12 cellular contexts compared by ENCODE assay signal in genomic region chr15:72341361-72341760, GRCh38. TPM values are rescaled to one million over a fixed set of nuclear protein-coding genes. Genes with fewer than 3 reads are reported as not detected.
DNase-seq lines count a peak whose midpoint lies in the region; ATAC-seq, FAIRE-seq and TF ChIP-seq lines count a peak whose summit lies in the region.
"Had no signal": no experiment of that assay in that cellular context is flagged by ENCODE, and none has a peak within 500 bp of the region (broad histone marks: within the 10 kb centered on the region; RNA-seq: fewer than 3 reads in every experiment).

No MANE protein-coding gene starts in this region.

- peaks cover 3% of the 10 kb centered on the region; the same call in 1 of the 2 replicates for H4K20me1 ChIP-seq in K562 (replicated peaks; ENCODE audit: control insufficient read depth, insufficient read depth, low read length)

- peaks cover 14% of the 10 kb centered on the region for H3K4me1 Mint-ChIP-seq in nephron progenitor cell

- no peaks in the 10 kb centered on the region for H3K79me2 ChIP-seq in K562 (ENCODE audit: control insufficient read depth, insufficient read depth, low read length)

- DNase-seq in D721Med (ENCODE audit: insufficient read length, low spot score), result no peak
- DNase-seq in HuH-7 (ENCODE audit: low spot score), result peak; percentile 45
- peak in 2 of 4 experiments; percentile 29 to 30 for DNase-seq in K562 (ENCODE audit: extremely low read depth in 1 of 4, low spot score in 3 of 4)
- peak; percentile 64 for DNase-seq in nephron progenitor cell
- no peak for DNase-seq in posterior vena cava (ENCODE audit: low spot score)
- no peak for DNase-seq in activated CD4-positive, alpha-beta T cell treated with anti-CD3 and anti-CD28 coated beads for 48 hours
- no peak for DNase-seq in GM20000 (ENCODE audit: low spot score)
- DNase-seq: NCI-H187 treated with DMSO at 0.1 percent for 48 hours, retina had no signal

- 85% methylated on average over 4 of the region's 6 CpGs for WGBS in K562 (ENCODE audit: insufficient coverage, low coverage, missing lambda C conversion rate)

- H3K9me3 ChIP-seq in K562 (replicated peaks; ENCODE audit: control insufficient read depth, insufficient read depth, low read depth, low read length), result no peaks in the 10 kb centered on the region

- peaks cover 3 to 5% of the 10 kb centered on the region in 2 experiments; a peak in 3 of 5 replicates for H3K4me1 ChIP-seq in K562 (replicated peaks in 1 of 2; ENCODE audit: control insufficient read depth in 2 of 2, insufficient read depth in 2 of 2, low read length in 2 of 2)

- no peak overlapping the region for H3K4me3 ChIP-seq in K562
- H3K4me3 ChIP-seq: lung, SK-N-MC had no signal

- TF ChIP-seq EP300 in K562 (IDR thresholded peaks at IDR 0.05; ENCODE audit: low read length), result no peak

- H3K4me2 ChIP-seq in K562 (ENCODE audit: insufficient read depth, low read length), result no peak overlapping the region

- in situ Hi-C loops in K562 (cut with MboI), result loop anchor here (10.0 kb wide), 1 partner anchor 243 kb away; no protein-coding TSS in a partner anchor

- H3K36me3 ChIP-seq in K562 (ENCODE audit: control insufficient read depth, insufficient read depth, low read length), result peaks cover 25% of the 10 kb centered on the region

- no peak for TF ChIP-seq RAD21 in K562 (CRISPR knock-in tag; conservative IDR thresholded peaks at IDR 0.05 in 1 of 2, IDR thresholded peaks at IDR 0.05 in 1 of 2)

- TF ChIP-seq CTCF in D721Med (IDR thresholded peaks at IDR 0.05; ENCODE audit: insufficient read depth, missing control alignments), result peak; percentile 18
- TF ChIP-seq CTCF in K562 (IDR thresholded peaks at IDR 0.05 in 2 of 3, conservative IDR thresholded peaks at IDR 0.05 in 1 of 3; ENCODE audit: insufficient read depth in 2 of 3, low read depth in 1 of 3, low read length in 3 of 3), result peak in 2 of 3 experiments; percentile 12 to 33; a peak in 2 of 6 replicates
- TF ChIP-seq CTCF in nephron progenitor cell (IDR thresholded peaks at IDR 0.05), result peak; percentile 44
- no peak for TF ChIP-seq CTCF in GM20000 (IDR thresholded peaks at IDR 0.05; ENCODE audit: extremely low read depth, missing control alignments)

- intact Hi-C loops in K562 (cut with micrococcal nuclease) (no loop called here), posterior vena cava (cut with DNase I) (no loop called here)

- BruUV-seq in K562 (replicated peaks; lab: Mats Ljungman, UMichigan), result no TSS peak

- no peaks in the 10 kb centered on the region for H3K27me3 Mint-ChIP-seq in nephron progenitor cell (ENCODE audit: low read depth, poor library complexity)

- POLR2A ChIA-PET in K562 (lab: Yijun Ruan, JAX), result interaction anchor here (0.6 kb wide), 1 partner anchor 34 kb away, joined by 3 read pairs; the partner anchor contains the start of gene HEXA

- H3K27ac ChIP-seq in K562 (ENCODE audit: extremely low read depth, low read depth, low read length), result no peak overlapping the region
- H3K27ac ChIP-seq: SK-N-MC had no signal

- CTCF ChIA-PET in K562 (lab: Yijun Ruan, JAX; ENCODE audit: low intra/inter-chr PET ratio), result no interaction called here

- H3K9me3 Mint-ChIP-seq in nephron progenitor cell, result no peaks in the 10 kb centered on the region

- peaks cover 17% of the 10 kb centered on the region for H3K36me3 Mint-ChIP-seq in nephron progenitor cell (ENCODE audit: low read depth)

- H3K9me1 ChIP-seq in K562 (ENCODE audit: control insufficient read depth, insufficient read depth, low read length), result no peaks in the 10 kb centered on the region

- ATAC-seq in K562 (peak; percentile 70), HG02763 (IDR thresholded peaks at IDR 0.05; ENCODE audit: unreplicated experiment) (no peak)

- FAIRE-seq in D721Med (lab: Jason Lieb, UNC) (no peak), K562 (lab: Jason Lieb, UNC) (no peak)

- H3K9ac ChIP-seq in K562 (ENCODE audit: insufficient read depth in 1 of 2, low read depth in 2 of 2, low read length in 2 of 2), result no peak overlapping the region

- no peaks in the 10 kb centered on the region for H3K27me3 ChIP-seq in K562 (ENCODE audit: control insufficient read depth in 2 of 2, insufficient read depth in 2 of 2, low read length in 2 of 2)

- TF ChIP-seq POLR2A in K562 (conservative IDR thresholded peaks at IDR 0.05), result no peak

- no peak overlapping the region for H2AFZ ChIP-seq in K562 (ENCODE audit: low read depth, low read length)

- no peak overlapping the region for H3K4me3 Mint-ChIP-seq in nephron progenitor cell

- H3K27ac Mint-ChIP-seq in nephron progenitor cell, result peak overlapping the region; percentile 11

RNA-seq across cellular contexts. Expression of gene CELF6, which starts 21.4 kb away (rescaled TPM):
- not detected in 2 replicates for total RNA-seq in K562 (2011; cell fraction: chromatin; rRNA removed; ENCODE audit: low replicate concordance)
- not detected in 2 replicates for total RNA-seq in K562 (2011; cell fraction: nucleolus; rRNA removed)
- not detected in 2 replicates for total RNA-seq in K562 (2011; cell fraction: nucleoplasm; rRNA removed)
- total RNA-seq in K562 (2014; rRNA removed), result 0.04 TPM in 1 of 2 replicates, not detected in the other
- total RNA-seq in K562 (2014; rRNA removed; fragmentation: Illumina TruSeq; extraction: Trizol), result not detected in 2 replicates
- 0.08 TPM in 1 of 2 replicates, not detected in the other for total RNA-seq in K562 (2015; rRNA removed; fragmentation: Illumina TruSeq; extraction: Trizol)
- total RNA-seq in K562 (2021), result not detected in 2 replicates
- polyA plus RNA-seq in K562 (2011; rRNA removed), result 0.03 TPM in 1 of 2 replicates, not detected in the other
- 0.09 TPM in 1 of 2 replicates, not detected in the other for polyA plus RNA-seq in K562 (2011; cell fraction: cytosol; rRNA removed)
- 0.55 and 0.58 TPM in 2 replicates for polyA plus RNA-seq in K562 (2011; cell fraction: nucleus; rRNA removed)
- 0.04 and 0.30 TPM in 2 replicates for polyA plus RNA-seq in K562 (2012)
- not detected in 2 replicates for polyA plus RNA-seq in K562 (2014; fragmentation: Illumina TruSeq; extraction: Trizol)
- under 1 TPM in 1 of 2 experiments, not detected in 1; 0.01 TPM for polyA plus RNA-seq in K562 (2014; fragmentation: Nextera tagmentation; extraction: Ambion mirVana)
- 0.11 TPM in 1 of 2 replicates, not detected in the other for polyA plus RNA-seq in K562 (2014; rRNA removed)
- not detected in 2 replicates for polyA minus RNA-seq in K562 (2011; rRNA and poly(A)+ RNA removed)
- not detected in 2 replicates for polyA minus RNA-seq in K562 (2011; cell fraction: cytosol; rRNA and poly(A)+ RNA removed)
- not detected in 2 replicates for polyA minus RNA-seq in K562 (2011; cell fraction: nucleus; rRNA and poly(A)+ RNA removed)
- 1 to 10 TPM in 1 of 2 donors, under 1 TPM in 1; 0.76 to 1.6 TPM for total RNA-seq in posterior vena cava

RNA-seq across cellular contexts. Expression of gene HEXA, which starts 34.5 kb away (rescaled TPM):
- 137 and 211 TPM in 2 replicates for total RNA-seq in K562 (2011; cell fraction: chromatin; rRNA removed; ENCODE audit: low replicate concordance)
- total RNA-seq in K562 (2011; cell fraction: nucleolus; rRNA removed), result 192 and 220 TPM in 2 replicates
- total RNA-seq in K562 (2011; cell fraction: nucleoplasm; rRNA removed), result 181 and 186 TPM in 2 replicates
- 47.1 and 48.2 TPM in 2 replicates for total RNA-seq in K562 (2014; rRNA removed)
- total RNA-seq in K562 (2014; rRNA removed; fragmentation: Illumina TruSeq; extraction: Trizol), result 57.4 and 58.3 TPM in 2 replicates
- total RNA-seq in K562 (2015; rRNA removed; fragmentation: Illumina TruSeq; extraction: Trizol), result 84.4 and 85.9 TPM in 2 replicates
- 81.9 and 82.1 TPM in 2 replicates for total RNA-seq in K562 (2021)
- polyA plus RNA-seq in K562 (2011; rRNA removed), result 134 and 136 TPM in 2 replicates
- polyA plus RNA-seq in K562 (2011; cell fraction: cytosol; rRNA removed), result 112 and 135 TPM in 2 replicates
- polyA plus RNA-seq in K562 (2011; cell fraction: nucleus; rRNA removed), result 225 and 242 TPM in 2 replicates
- 67.4 and 141 TPM in 2 replicates for polyA plus RNA-seq in K562 (2012)
- polyA plus RNA-seq in K562 (2014; fragmentation: Illumina TruSeq; extraction: Trizol), result 68.9 and 70.0 TPM in 2 replicates
- 10 to 100 TPM; 22.2 to 64.3 TPM for polyA plus RNA-seq in K562 (2014; fragmentation: Nextera tagmentation; extraction: Ambion mirVana)
- polyA plus RNA-seq in K562 (2014; rRNA removed), result 72.9 and 90.3 TPM in 2 replicates
- polyA minus RNA-seq in K562 (2011; rRNA and poly(A)+ RNA removed), result 51.3 and 57.7 TPM in 2 replicates
- polyA minus RNA-seq in K562 (2011; cell fraction: cytosol; rRNA and poly(A)+ RNA removed), result 41.3 and 44.2 TPM in 2 replicates
- 33.4 and 36.8 TPM in 2 replicates for polyA minus RNA-seq in K562 (2011; cell fraction: nucleus; rRNA and poly(A)+ RNA removed)
- total RNA-seq in posterior vena cava, result 100 to 1,000 TPM in 1 of 2 donors, 10 to 100 TPM in 1; 84.0 to 120 TPM

RNA-seq across cellular contexts. Expression of gene TMEM202, which starts 56.7 kb away (rescaled TPM):
- not detected in 2 replicates for total RNA-seq in K562 (2011; cell fraction: chromatin; rRNA removed; ENCODE audit: low replicate concordance)
- total RNA-seq in K562 (2011; cell fraction: nucleolus; rRNA removed), result not detected in 2 replicates
- not detected in 2 replicates for total RNA-seq in K562 (2011; cell fraction: nucleoplasm; rRNA removed)
- total RNA-seq in K562 (2014; rRNA removed), result not detected in 2 replicates
- not detected in 2 replicates for total RNA-seq in K562 (2014; rRNA removed; fragmentation: Illumina TruSeq; extraction: Trizol)
- total RNA-seq in K562 (2015; rRNA removed; fragmentation: Illumina TruSeq; extraction: Trizol), result not detected in 2 replicates
- total RNA-seq in K562 (2021), result not detected in 2 replicates
- not detected in 2 replicates for polyA plus RNA-seq in K562 (2011; rRNA removed)
- polyA plus RNA-seq in K562 (2011; cell fraction: cytosol; rRNA removed), result not detected in 2 replicates
- polyA plus RNA-seq in K562 (2011; cell fraction: nucleus; rRNA removed), result not detected in 2 replicates
- polyA plus RNA-seq in K562 (2012), result not detected in 2 replicates
- not detected in 2 replicates for polyA plus RNA-seq in K562 (2014; fragmentation: Illumina TruSeq; extraction: Trizol)
- not detected for polyA plus RNA-seq in K562 (2014; fragmentation: Nextera tagmentation; extraction: Ambion mirVana)
- polyA plus RNA-seq in K562 (2014; rRNA removed), result not detected in 2 replicates
- not detected in 2 replicates for polyA minus RNA-seq in K562 (2011; rRNA and poly(A)+ RNA removed)
- polyA minus RNA-seq in K562 (2011; cell fraction: cytosol; rRNA and poly(A)+ RNA removed), result not detected in 2 replicates
- not detected in 2 replicates for polyA minus RNA-seq in K562 (2011; cell fraction: nucleus; rRNA and poly(A)+ RNA removed)
- not detected for total RNA-seq in posterior vena cava
- total RNA-seq: lung had no signal
- polyA plus RNA-seq: lung had no signal

Comparison
In these comparisons a context has a peak if more than half of its experiments do, and no peak if none do; other contexts are left out.
1. DNase-seq: peak in HuH-7 (single experiment) and nephron progenitor cell (single experiment); none in D721Med (single experiment), posterior vena cava (single experiment), activated CD4-positive, alpha-beta T cell treated with anti-CD3 and anti-CD28 coated beads for 48 hours (single experiment) and GM20000 (single experiment).